8 cellular contexts compared by ENCODE assay signal in the genomic region with DNA sequence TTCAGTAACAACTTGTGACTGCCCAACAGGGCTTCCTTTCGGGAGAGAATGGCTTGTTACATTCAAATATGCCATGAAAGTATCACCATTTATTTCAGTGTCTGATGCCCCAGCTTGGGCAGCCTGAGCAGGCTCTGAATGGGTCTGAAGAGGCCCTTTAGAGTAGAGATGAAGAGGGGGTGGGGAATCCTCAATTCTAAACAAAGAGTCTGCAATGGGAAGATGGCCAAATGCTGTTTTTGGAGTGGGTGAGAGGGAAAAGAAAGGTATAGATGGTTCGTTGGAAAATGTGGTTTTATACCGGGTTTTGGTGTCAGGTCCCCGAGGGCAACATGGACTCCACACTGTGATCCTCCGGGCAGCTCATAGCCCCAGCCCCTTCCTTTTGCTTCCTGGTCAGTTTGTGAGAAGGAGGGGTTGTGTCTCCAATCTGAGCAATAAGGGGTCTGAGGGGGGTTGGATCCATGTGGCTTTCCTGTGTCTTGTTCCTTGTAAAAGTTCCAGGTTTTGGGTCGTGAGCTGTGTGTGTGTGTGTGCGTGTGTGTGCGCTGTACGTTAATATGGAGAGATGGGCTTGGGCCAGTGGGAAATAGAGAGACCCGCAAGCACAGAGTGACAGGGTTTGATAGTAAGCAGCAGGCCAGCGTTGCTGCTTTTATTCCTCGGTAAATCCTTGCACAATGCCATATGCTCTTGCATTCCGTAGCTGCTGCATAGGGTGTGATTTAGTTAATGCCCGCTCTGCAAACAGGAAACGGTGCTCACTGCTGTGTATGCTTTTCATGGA.
DNase-seq lines count a peak whose midpoint lies in the region; ATAC-seq, FAIRE-seq and TF ChIP-seq lines count a peak whose summit lies in the region.

No MANE protein-coding gene starts in this region.

- peak overlapping the region; percentile 80 for H3K27ac ChIP-seq in mesendoderm (ENCODE audit: low read depth, low read length)
- no peak overlapping the region for H3K27ac ChIP-seq in effector memory CD4-positive, alpha-beta T cell (ENCODE audit: insufficient read depth, low read length, poor library complexity, severe bottlenecking)

- H3K9me3 ChIP-seq in effector memory CD4-positive, alpha-beta T cell (ENCODE audit: control insufficient read depth, low read length): no peaks in the 10 kb centered on the region

- H4K5ac ChIP-seq in mesendoderm (ENCODE audit: low read length): no peak overlapping the region

- peak overlapping the region; percentile 17 for H3K9ac ChIP-seq in mesendoderm (ENCODE audit: low read length)

- no peak overlapping the region for H3K4me2 ChIP-seq in mesendoderm (ENCODE audit: low read length)

- peaks cover 58% of the 10 kb centered on the region for H3K4me1 ChIP-seq in mesendoderm (ENCODE audit: control insufficient read depth, low read depth, low read length)
- peaks cover 4% of the 10 kb centered on the region for H3K4me1 ChIP-seq in effector memory CD4-positive, alpha-beta T cell (ENCODE audit: control insufficient read depth, insufficient read depth, low read length, poor library complexity, severe bottlenecking)

- no peak for ATAC-seq in HG02852 (IDR thresholded peaks at IDR 0.05; ENCODE audit: unreplicated experiment)

- H3K23ac ChIP-seq in mesendoderm (ENCODE audit: low read length): no peak overlapping the region

- DNase-seq in AG08395 (ENCODE audit: low spot score): peak; percentile 64
- peak; percentile 25 for DNase-seq in NCI-H1694 treated with DMSO at 0.1 percent for 48 hours (lab: John Stamatoyannopoulos, UW)
- peak; percentile 20 for DNase-seq in cerebellar cortex (ENCODE audit: low spot score)
- DNase-seq in mesendoderm: peak; percentile 87
- DNase-seq in stimulated activated CD4-positive, alpha-beta T cell treated with anti-CD3 and anti-CD28 coated beads, Interleukin-4, amount 100 ng/mL, for 4 hours: no peak
- no peak for DNase-seq in effector memory CD4-positive, alpha-beta T cell
- DNase-seq in GM12892 (ENCODE audit: insufficient read length): no peak

- peak overlapping the region; percentile 65 for H2BK15ac ChIP-seq in mesendoderm (replicated peaks; ENCODE audit: low read depth)

- no peaks in the 10 kb centered on the region for H3K36me3 ChIP-seq in mesendoderm (ENCODE audit: control insufficient read depth, insufficient read depth, low read length)
- no peaks in the 10 kb centered on the region for H3K36me3 ChIP-seq in effector memory CD4-positive, alpha-beta T cell (ENCODE audit: control insufficient read depth, insufficient read depth, low read length)

- H2AK5ac ChIP-seq in mesendoderm (ENCODE audit: low read length): peak overlapping the region; percentile 0

- no peaks in the 10 kb centered on the region for H3K27me3 ChIP-seq in mesendoderm (ENCODE audit: insufficient read depth, low read length, poor library complexity)
- H3K27me3 ChIP-seq in effector memory CD4-positive, alpha-beta T cell (replicated peaks; ENCODE audit: control insufficient read depth, insufficient read depth, low read length, poor library complexity, severe bottlenecking): no peaks in the 10 kb centered on the region

- FAIRE-seq in GM12892 (lab: Jason Lieb, UNC): no peak

- H2BK120ac ChIP-seq in mesendoderm (ENCODE audit: low read depth, low read length): peak overlapping the region; percentile 88

- H2BK5ac ChIP-seq in mesendoderm (ENCODE audit: low read length): peak overlapping the region; percentile 70

- peaks cover 24% of the 10 kb centered on the region for H3K79me2 ChIP-seq in mesendoderm (ENCODE audit: control insufficient read depth, insufficient read depth, low read length)

- TF ChIP-seq POLR2A in GM12892 (IDR thresholded peaks at IDR 0.05; ENCODE audit: low read depth, low read length): no peak

- H3K4ac ChIP-seq in mesendoderm (ENCODE audit: low read depth, low read length): peak overlapping the region; percentile 82

- H3K18ac ChIP-seq in mesendoderm (ENCODE audit: low read length): peak overlapping the region; percentile 94

- H3K79me1 ChIP-seq in mesendoderm (ENCODE audit: low read length): peaks cover 5% of the 10 kb centered on the region

- peak overlapping the region; percentile 34 for H3K56ac ChIP-seq in mesendoderm (ENCODE audit: low read length)

- H3K4me3 ChIP-seq in mesendoderm (ENCODE audit: low read length): no peak overlapping the region
- no peak overlapping the region for H3K4me3 ChIP-seq in effector memory CD4-positive, alpha-beta T cell (ENCODE audit: insufficient read depth, low read depth, low read length, poor library complexity, severe bottlenecking)

- WGBS in mesendoderm (ENCODE audit: extremely low coverage, insufficient coverage, low lambda C conversion rate): no CpG with 5 or more reads among the region's 15 CpGs

- H4K8ac ChIP-seq in mesendoderm (ENCODE audit: low read depth, low read length): no peak overlapping the region

Comparison
In these comparisons a context has a peak if more than half of its experiments do, and no peak if none do; other contexts are left out.
1. DNase-seq: peak in AG08395 (single experiment), NCI-H1694 treated with DMSO at 0.1 percent for 48 hours (single experiment), cerebellar cortex (single experiment) and mesendoderm (single experiment); none in stimulated activated CD4-positive, alpha-beta T cell treated with anti-CD3 and anti-CD28 coated beads, Interleukin-4, amount 100 ng/mL, for 4 hours (0 of 2), effector memory CD4-positive, alpha-beta T cell (0 of 3) and GM12892 (single experiment).